23 cellular contexts compared by ENCODE assay signal in the genomic region with DNA sequence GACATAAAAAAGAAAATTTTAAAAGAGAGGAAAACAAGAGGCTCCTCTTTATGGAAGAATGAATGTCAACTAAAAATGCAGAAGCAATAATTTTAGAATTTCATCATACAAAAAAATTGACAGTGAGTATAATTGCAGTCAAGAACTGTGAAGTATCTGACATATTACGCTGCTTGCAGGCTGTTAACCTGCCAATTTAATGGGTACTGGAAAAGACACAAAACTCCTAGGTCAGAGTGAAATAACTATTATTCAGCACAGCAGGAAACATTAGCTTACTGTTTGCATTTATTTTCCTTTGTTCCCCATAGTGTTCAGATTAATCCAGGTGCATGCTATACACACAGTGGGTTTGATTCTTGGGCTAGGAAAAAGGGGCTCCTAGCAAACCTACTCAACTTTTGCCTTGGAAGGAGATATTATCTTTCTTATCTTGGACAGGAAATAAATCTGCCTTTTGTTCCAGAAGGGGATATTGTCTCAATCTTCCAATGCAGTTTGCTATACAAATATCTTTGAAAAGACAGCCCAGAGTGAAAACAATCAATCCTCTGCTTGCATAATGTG.
"Had no signal": no experiment of that assay in that cellular context is flagged by ENCODE, and none has a peak within 500 bp of the region (broad histone marks: within the 10 kb centered on the region; RNA-seq: fewer than 3 reads in every experiment).

No MANE protein-coding gene starts in this region.

- H3K4me1 ChIP-seq: gastrocnemius medialis, left ventricle myocardium inferior, right lobe of liver, tibial nerve had no signal

- H3K4me3 ChIP-seq: gastrocnemius medialis, left ventricle myocardium inferior, lung, mucosa of descending colon, ovary, right lobe of liver, tibial nerve had no signal

- H3K36me3 ChIP-seq: gastrocnemius medialis, left ventricle myocardium inferior, ovary, right lobe of liver, tibial nerve, WERI-Rb-1 had no signal

- ATAC-seq: activated CD4-positive, CD25-positive, alpha-beta regulatory T cell treated with anti-CD3 and anti-CD28 coated beads, Interleukin-2, amount 50 U/mL, for 24 hours; gastrocnemius medialis; mucosa of descending colon; natural killer cell treated with Interleukin-12 subunit alpha and Interleukin-12 subunit beta and Interleukin-15 and Interleukin-18, amount 100 ng/mL, for 72 hours; right lobe of liver had no signal

- H3K27me3 ChIP-seq: gastrocnemius medialis, ovary, right lobe of liver, tibial nerve had no signal

- H3K9me3 ChIP-seq: gastrocnemius medialis, ovary, right lobe of liver had no signal

- DNase-seq: activated CD4-positive, alpha-beta T cell treated with anti-CD3 and anti-CD28 coated beads for 48 hours; activated CD4-positive, alpha-beta T cell treated with anti-CD3 and anti-CD28 coated beads, Interleukin-2, amount 50 U/mL, for 48 hours; activated CD8-positive, alpha-beta memory T cell treated with anti-CD3 and anti-CD28 coated beads for 24 hours; activated effector memory CD4-positive, alpha-beta T cell treated with Interleukin-2 at 50 U/mL for 16 hours; activated naive CD4-positive, alpha-beta T cell treated with Interleukin-2 at 50 U/mL for 16 hours; anterior cingulate cortex; effector memory CD4-positive, alpha-beta T cell; erythroblast; gastrocnemius medialis; glutamatergic neuron; islet precursor cell; left ventricle myocardium inferior; mucosa of descending colon; ovary; right lobe of liver; stimulated activated CD4-positive, alpha-beta T cell treated with anti-CD3 and anti-CD28 coated beads, Interleukin-2, amount 100 ng/mL, for 48 hours; stimulated activated naive CD4-positive, alpha-beta T cell treated with Interleukin-2 at 50 U/mL for 16 hours; T-helper 9 cell; WERI-Rb-1 had no signal

- H3K27ac ChIP-seq: gastrocnemius medialis, left ventricle myocardium inferior, ovary, right lobe of liver, tibial nerve, WERI-Rb-1 had no signal
